In the genomic region with DNA sequence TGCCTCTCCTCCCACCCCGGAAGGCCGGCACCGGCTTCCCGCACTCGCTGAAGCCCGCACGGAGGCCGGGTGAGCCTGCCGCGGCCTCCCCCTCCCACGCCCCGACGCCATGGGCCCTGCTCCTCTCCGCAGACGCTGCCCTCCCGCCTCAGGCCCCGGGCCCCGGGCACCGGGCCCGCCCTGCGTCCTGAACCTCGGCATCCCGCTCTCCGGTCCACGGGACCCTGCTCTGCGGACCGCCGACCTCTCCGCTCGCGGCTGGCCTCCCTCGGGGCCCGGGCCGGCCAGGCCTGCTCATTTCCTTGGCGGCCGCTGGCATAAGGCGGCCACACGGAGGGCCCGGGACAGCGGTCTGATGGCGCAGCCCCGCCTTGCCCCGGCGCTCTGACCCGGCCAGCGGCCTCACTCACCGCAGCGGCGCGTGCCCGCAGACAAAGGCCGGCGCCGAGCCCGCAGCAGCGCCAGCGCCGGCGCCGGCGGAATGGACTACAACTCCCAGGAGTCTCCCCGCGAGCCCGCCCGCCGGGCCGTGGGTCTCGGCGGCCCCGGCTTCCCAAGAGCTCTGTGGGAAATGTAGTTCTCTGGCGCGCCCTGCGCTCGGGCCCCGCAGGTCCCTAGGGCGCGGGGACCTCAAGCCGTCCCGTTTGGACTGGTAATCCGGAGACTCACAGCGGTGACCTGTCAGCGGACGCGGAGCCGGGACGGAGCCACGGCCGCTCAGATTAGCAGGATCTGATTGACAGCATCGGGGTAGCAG, we compare ENCODE assay signal across 8 cellular contexts. TPM values are rescaled to one million over a fixed set of nuclear protein-coding genes. Genes with fewer than 3 reads are reported as not detected.
DNase-seq lines count a peak whose midpoint lies in the region; ATAC-seq and TF ChIP-seq lines count a peak whose summit lies in the region.

Gene ZNF32, minus strand, starts transcription at position 490 of the 757 bp plus-strand sequence. CDS start 2,748 bp downstream, outside the sequence.

- 1 to 2% methylated on average over 55 to 83 of the region's 89 CpGs for WGBS in GM23248 (ENCODE audit: low coverage in 1 of 2, low lambda C conversion rate in 2 of 2, missing lambda C conversion rate in 2 of 2), 2 experiments

- H3K36me3 ChIP-seq in GM23248 (ENCODE audit: low read depth) (peaks cover 25% of the 10 kb centered on the region), Karpas-422 (ENCODE audit: insufficient read depth, low read length) (peaks cover 31% of the 10 kb centered on the region)

- H3K9me2 ChIP-seq in GM23248 (ENCODE audit: insufficient read depth) (no peaks in the 10 kb centered on the region), Karpas-422 (replicated peaks; ENCODE audit: insufficient read depth, low read length) (no peaks in the 10 kb centered on the region)

- H3K9me3 ChIP-seq in GM23248 (ENCODE audit: low read depth) (peaks cover 12% of the 10 kb centered on the region), Karpas-422 (ENCODE audit: low read length) (peaks cover 36% of the 10 kb centered on the region)

- ATAC-seq in SK-N-SH treated with all-trans-retinoic acid at 6 μM for 48 hours, result peak; percentile 100

- peaks cover 4% of the 10 kb centered on the region; the same call in 1 of the 2 replicates for H3K4me1 ChIP-seq in GM23248 (ENCODE audit: insufficient read depth)
- H3K4me1 ChIP-seq in Karpas-422 (ENCODE audit: low read length), result peaks cover 18% of the 10 kb centered on the region

- H3K4me3 ChIP-seq in GM23248 (peak within 1 kb of the TSS; percentile 77), Karpas-422 (ENCODE audit: low read length) (peak within 1 kb of the TSS; percentile 65)

- H3K27ac ChIP-seq in GM23248 (peak within 1 kb of the TSS; percentile 18), Karpas-422 (ENCODE audit: low read length) (no peak within 1 kb of the TSS)

- in situ Hi-C loops in GM23248 (cut with MboI), result no loop called here

- DNase-seq in ELR (ENCODE audit: low read depth) (peak; percentile 86), GM23248 (peak; percentile 95), Karpas-422 (peak; percentile 92), glomerular endothelial cell (ENCODE audit: extremely low read depth, low read depth, low spot score) (peak; percentile 18), occipital lobe (lab: John Stamatoyannopoulos, UW) (peak; percentile 80), superior temporal gyrus (ENCODE audit: extremely low spot score) (peak; percentile 90)
- peak; percentile 84 for DNase-seq in activated naive CD4-positive, alpha-beta T cell treated with anti-CD3 and anti-CD28 coated beads, Interleukin-2, amount 50 U/mL, for 16 hours

- H3K27me3 ChIP-seq in GM23248 (replicated peaks; ENCODE audit: insufficient read depth) (no peaks in the 10 kb centered on the region), Karpas-422 (ENCODE audit: low read length) (no peaks in the 10 kb centered on the region)

- H3K4me2 ChIP-seq in GM23248 (ENCODE audit: unreplicated experiment) (peak within 1 kb of the TSS; percentile 77), Karpas-422 (ENCODE audit: low read depth, low read length, poor library complexity, severe bottlenecking) (peak within 1 kb of the TSS; percentile 77)

- H3K9ac ChIP-seq in GM23248 (peak within 1 kb of the TSS; percentile 89), Karpas-422 (ENCODE audit: low read length) (peak within 1 kb of the TSS; percentile 78)

- H4K20me1 ChIP-seq in GM23248 (ENCODE audit: insufficient read depth) (no peaks in the 10 kb centered on the region), Karpas-422 (ENCODE audit: insufficient read depth, low read depth, low read length) (no peaks in the 10 kb centered on the region)

- H3K79me2 ChIP-seq in GM23248 (ENCODE audit: insufficient read depth) (peaks cover 18% of the 10 kb centered on the region), Karpas-422 (ENCODE audit: low read length) (no peaks in the 10 kb centered on the region)

- peaks cover 9% of the 10 kb centered on the region; the same call in 1 of the 2 replicates for H3F3A ChIP-seq in GM23248 (ENCODE audit: insufficient read depth)

- H2AFZ ChIP-seq in GM23248 (peak within 1 kb of the TSS; percentile 95), Karpas-422 (ENCODE audit: low read length) (peak within 1 kb of the TSS; percentile 86)

TF ChIP-seq in SK-N-SH treated with all-trans-retinoic acid at 6 μM for 48 hours, 23 proteins besides CTCF, POLR2A, EP300 and RAD21:
- TF ChIP-seq ZC3H10 (CRISPR knock-in tag; IDR thresholded peaks at IDR 0.05) (no peak), ZNF70 (CRISPR knock-in tag; IDR thresholded peaks at IDR 0.05) (0 out of 2 replicates have a peak, but pooled peaks have one; percentile 5)

RNA-seq across cellular contexts. Expression of gene ZNF32, which starts in this region (rescaled TPM):
- total RNA-seq in GM23248 (2014; rRNA removed; shearing (Covaris generic)), result 24.6 and 32.1 TPM in 2 replicates
- polyA plus RNA-seq in GM23248 (2016; fragmentation: Nextera tagmentation; extraction: Ambion mirVana), result 39.7 and 42.1 TPM in 2 replicates
- total RNA-seq in Karpas-422 (2014; rRNA removed; shearing (Covaris generic); ENCODE audit: low replicate concordance), result 30.3 and 34.7 TPM in 2 replicates
- 17.6 and 26.6 TPM in 2 replicates for total RNA-seq in glomerular endothelial cell
- total RNA-seq in occipital lobe, result 57.6 TPM

Comparison
In these comparisons a context has a peak if more than half of its experiments do, and no peak if none do; other contexts are left out.
1. DNase-seq: peak in every context shown above with its lines; median percentile 95 in GM23248; 92 in Karpas-422; 90 in superior temporal gyrus; 86 in ELR; 84 in activated naive CD4-positive, alpha-beta T cell treated with anti-CD3 and anti-CD28 coated beads, Interleukin-2, amount 50 U/mL, for 16 hours; 80 in occipital lobe; 18 in glomerular endothelial cell.